Comparison of ENCODE assay signal across 2 cellular contexts in the genomic region with DNA sequence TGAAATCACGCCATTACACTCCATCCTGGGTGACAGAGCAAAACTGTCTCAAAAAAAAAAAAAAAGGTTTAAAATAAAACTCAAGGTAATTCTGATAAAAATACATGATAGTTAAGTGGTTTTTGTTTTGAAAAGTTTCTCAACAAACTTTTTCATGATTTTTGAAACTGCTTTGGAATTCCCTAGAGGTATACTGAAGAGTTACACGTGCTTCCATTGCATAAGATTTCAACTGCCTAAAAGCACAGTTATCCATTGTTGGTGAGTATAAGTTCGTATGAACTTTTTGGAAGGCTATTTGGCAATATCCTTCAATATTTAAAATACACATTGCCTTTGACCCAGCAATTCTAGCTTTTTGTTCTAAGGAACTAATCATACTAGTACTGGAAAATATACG.
TF ChIP-seq lines count a peak whose summit lies in the region.

No MANE protein-coding gene starts in this region.

TF ChIP-seq in A549, 52 proteins besides CTCF, POLR2A, EP300 and RAD21 (continued from another document):
- no peak for TF ChIP-seq PHF8 (IDR thresholded peaks at IDR 0.05; ENCODE audit: borderline replicate concordance, low read depth)
- TF ChIP-seq TP53 (CRISPR knock-in tag; IDR thresholded peaks at IDR 0.05): no peak
- no peak for TF ChIP-seq ZNF302 (CRISPR knock-in tag; IDR thresholded peaks at IDR 0.05)
- TF ChIP-seq, protein P1, sequence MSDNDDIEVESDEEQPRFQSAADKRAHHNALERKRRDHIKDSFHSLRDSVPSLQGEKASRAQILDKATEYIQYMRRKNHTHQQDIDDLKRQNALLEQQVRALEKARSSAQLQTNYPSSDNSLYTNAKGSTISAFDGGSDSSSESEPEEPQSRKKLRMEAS (IDR thresholded peaks at IDR 0.05): no peak
- no peak for TF ChIP-seq RFX5 (IDR thresholded peaks at IDR 0.05)
- no peak for TF ChIP-seq FOSL2 (IDR thresholded peaks at IDR 0.05)
- TF ChIP-seq FOSL2 (CRISPR knock-in tag; IDR thresholded peaks at IDR 0.05): no peak
- TF ChIP-seq FOXS1 (CRISPR knock-in tag; IDR thresholded peaks at IDR 0.05): no peak
- TF ChIP-seq, protein P2, sequence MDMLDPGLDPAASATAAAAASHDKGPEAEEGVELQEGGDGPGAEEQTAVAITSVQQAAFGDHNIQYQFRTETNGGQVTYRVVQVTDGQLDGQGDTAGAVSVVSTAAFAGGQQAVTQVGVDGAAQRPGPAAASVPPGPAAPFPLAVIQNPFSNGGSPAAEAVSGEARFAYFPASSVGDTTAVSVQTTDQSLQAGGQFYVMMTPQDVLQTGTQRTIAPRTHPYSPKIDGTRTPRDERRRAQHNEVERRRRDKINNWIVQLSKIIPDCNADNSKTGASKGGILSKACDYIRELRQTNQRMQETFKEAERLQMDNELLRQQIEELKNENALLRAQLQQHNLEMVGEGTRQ (IDR thresholded peaks at IDR 0.05): no peak
- TF ChIP-seq NFE2L2 (conservative IDR thresholded peaks at IDR 0.05; ENCODE audit: low read length): no peak
- TF ChIP-seq HEYL (CRISPR knock-in tag; IDR thresholded peaks at IDR 0.05): no peak
- TF ChIP-seq BHLHE40 (IDR thresholded peaks at IDR 0.05; ENCODE audit: low read depth, low read length): no peak
- TF ChIP-seq NPAS2 (CRISPR knock-in tag; IDR thresholded peaks at IDR 0.05; ENCODE audit: borderline replicate concordance): no peak
- no peak for TF ChIP-seq GATA3 (IDR thresholded peaks at IDR 0.05; ENCODE audit: borderline replicate concordance)
- TF ChIP-seq, protein P3, sequence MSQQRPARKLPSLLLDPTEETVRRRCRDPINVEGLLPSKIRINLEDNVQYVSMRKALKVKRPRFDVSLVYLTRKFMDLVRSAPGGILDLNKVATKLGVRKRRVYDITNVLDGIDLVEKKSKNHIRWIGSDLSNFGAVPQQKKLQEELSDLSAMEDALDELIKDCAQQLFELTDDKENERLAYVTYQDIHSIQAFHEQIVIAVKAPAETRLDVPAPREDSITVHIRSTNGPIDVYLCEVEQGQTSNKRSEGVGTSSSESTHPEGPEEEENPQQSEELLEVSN (IDR thresholded peaks at IDR 0.05; ENCODE audit: borderline replicate concordance, low read depth): no peak
- no peak for TF ChIP-seq CHD4 (IDR thresholded peaks at IDR 0.05; ENCODE audit: borderline replicate concordance)

TF ChIP-seq in SK-N-SH treated with all-trans-retinoic acid at 6 μM for 48 hours, 23 proteins besides CTCF, POLR2A, EP300 and RAD21 (continued from another document):
- TF ChIP-seq, protein P4, sequence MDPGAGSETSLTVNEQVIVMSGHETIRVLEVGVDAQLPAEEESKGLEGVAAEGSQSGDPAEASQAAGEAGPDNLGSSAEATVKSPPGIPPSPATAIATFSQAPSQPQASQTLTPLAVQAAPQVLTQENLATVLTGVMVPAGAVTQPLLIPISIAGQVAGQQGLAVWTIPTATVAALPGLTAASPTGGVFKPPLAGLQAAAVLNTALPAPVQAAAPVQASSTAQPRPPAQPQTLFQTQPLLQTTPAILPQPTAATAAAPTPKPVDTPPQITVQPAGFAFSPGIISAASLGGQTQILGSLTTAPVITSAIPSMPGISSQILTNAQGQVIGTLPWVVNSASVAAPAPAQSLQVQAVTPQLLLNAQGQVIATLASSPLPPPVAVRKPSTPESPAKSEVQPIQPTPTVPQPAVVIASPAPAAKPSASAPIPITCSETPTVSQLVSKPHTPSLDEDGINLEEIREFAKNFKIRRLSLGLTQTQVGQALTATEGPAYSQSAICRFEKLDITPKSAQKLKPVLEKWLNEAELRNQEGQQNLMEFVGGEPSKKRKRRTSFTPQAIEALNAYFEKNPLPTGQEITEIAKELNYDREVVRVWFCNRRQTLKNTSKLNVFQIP (CRISPR knock-in tag; IDR thresholded peaks at IDR 0.05; ENCODE audit: borderline replicate concordance, low read depth): no peak
- TF ChIP-seq, protein P5, sequence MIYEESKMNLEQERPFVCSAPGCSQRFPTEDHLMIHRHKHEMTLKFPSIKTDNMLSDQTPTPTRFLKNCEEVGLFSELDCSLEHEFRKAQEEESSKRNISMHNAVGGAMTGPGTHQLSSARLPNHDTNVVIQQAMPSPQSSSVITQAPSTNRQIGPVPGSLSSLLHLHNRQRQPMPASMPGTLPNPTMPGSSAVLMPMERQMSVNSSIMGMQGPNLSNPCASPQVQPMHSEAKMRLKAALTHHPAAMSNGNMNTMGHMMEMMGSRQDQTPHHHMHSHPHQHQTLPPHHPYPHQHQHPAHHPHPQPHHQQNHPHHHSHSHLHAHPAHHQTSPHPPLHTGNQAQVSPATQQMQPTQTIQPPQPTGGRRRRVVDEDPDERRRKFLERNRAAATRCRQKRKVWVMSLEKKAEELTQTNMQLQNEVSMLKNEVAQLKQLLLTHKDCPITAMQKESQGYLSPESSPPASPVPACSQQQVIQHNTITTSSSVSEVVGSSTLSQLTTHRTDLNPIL (CRISPR knock-in tag; IDR thresholded peaks at IDR 0.05; ENCODE audit: low read depth): no peak
- TF ChIP-seq ZC3H10 (CRISPR knock-in tag; IDR thresholded peaks at IDR 0.05) (no peak), PPARA (CRISPR knock-in tag; IDR thresholded peaks at IDR 0.05; ENCODE audit: borderline replicate concordance) (no peak), SNAI2 (CRISPR knock-in tag; IDR thresholded peaks at IDR 0.05) (no peak), OSR1 (CRISPR knock-in tag; IDR thresholded peaks at IDR 0.05) (no peak)
- TF ChIP-seq, protein P6, sequence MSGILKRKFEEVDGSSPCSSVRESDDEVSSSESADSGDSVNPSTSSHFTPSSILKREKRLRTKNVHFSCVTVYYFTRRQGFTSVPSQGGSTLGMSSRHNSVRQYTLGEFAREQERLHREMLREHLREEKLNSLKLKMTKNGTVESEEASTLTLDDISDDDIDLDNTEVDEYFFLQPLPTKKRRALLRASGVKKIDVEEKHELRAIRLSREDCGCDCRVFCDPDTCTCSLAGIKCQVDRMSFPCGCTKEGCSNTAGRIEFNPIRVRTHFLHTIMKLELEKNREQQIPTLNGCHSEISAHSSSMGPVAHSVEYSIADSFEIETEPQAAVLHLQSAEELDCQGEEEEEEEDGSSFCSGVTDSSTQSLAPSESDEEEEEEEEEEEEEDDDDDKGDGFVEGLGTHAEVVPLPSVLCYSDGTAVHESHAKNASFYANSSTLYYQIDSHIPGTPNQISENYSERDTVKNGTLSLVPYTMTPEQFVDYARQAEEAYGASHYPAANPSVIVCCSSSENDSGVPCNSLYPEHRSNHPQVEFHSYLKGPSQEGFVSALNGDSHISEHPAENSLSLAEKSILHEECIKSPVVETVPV (CRISPR knock-in tag; IDR thresholded peaks at IDR 0.05): no peak
